ENCODE assay signal across 1 cellular context in genomic region chr1:206578115-206578935, GRCh38.
TF ChIP-seq lines count a peak whose summit lies in the region.

No MANE protein-coding gene starts in this region.

TF ChIP-seq in K562, 482 proteins besides CTCF, POLR2A, EP300 and RAD21:
- no peak for TF ChIP-seq SLC30A9 (CRISPR knock-in tag; IDR thresholded peaks at IDR 0.05)
- peak; percentile 48; the same call in 1 of the 2 replicates for TF ChIP-seq ATF3 (IDR thresholded peaks at IDR 0.05)
- TF ChIP-seq ATF3 (CRISPR knock-in tag; conservative IDR thresholded peaks at IDR 0.05), result no peak
- peak; percentile 19; the same call in 1 of the 2 replicates for TF ChIP-seq CBFA2T3 (IDR thresholded peaks at IDR 0.05)
- 0 out of 2 replicates have a peak, but pooled peaks have one; percentile 4 for TF ChIP-seq MAX (CRISPR knock-in tag; IDR thresholded peaks at IDR 0.05)
- TF ChIP-seq CEBPG (CRISPR knock-in tag; IDR thresholded peaks at IDR 0.05), result no peak
- 0 out of 4 replicates have a peak, but pooled peaks of 1 of the 2 experiments have one; percentile 32 for TF ChIP-seq CEBPG (tag; conservative IDR thresholded peaks at IDR 0.05 in 1 of 2, IDR thresholded peaks at IDR 0.05 in 1 of 2)
- TF ChIP-seq TAF9B (IDR thresholded peaks at IDR 0.05; ENCODE audit: partially characterized antibody), result no peak
- TF ChIP-seq RAD51 (IDR thresholded peaks at IDR 0.05; ENCODE audit: borderline replicate concordance, low read depth), result 0 out of 2 replicates have a peak, but pooled peaks have one; percentile 15
- no peak for TF ChIP-seq ZNF584 (CRISPR knock-in tag; IDR thresholded peaks at IDR 0.05; ENCODE audit: low read depth)
TF ChIP-seq in K562: peak in this region for 5.
